In genomic region chr7:76217942-76218566, GRCh38 we compare ENCODE assay signal across 2 cellular contexts.
TF ChIP-seq lines count a peak whose summit lies in the region.

No MANE protein-coding gene starts in this region.

TF ChIP-seq in H1, 55 proteins besides CTCF, POLR2A, EP300 and RAD21 (continued from another document):
- 0 out of 2 replicates have a peak, but pooled peaks have one; percentile 18 for TF ChIP-seq E2F6 (IDR thresholded peaks at IDR 0.05)
- TF ChIP-seq RBBP5 (IDR thresholded peaks at IDR 0.05; ENCODE audit: borderline replicate concordance, low read depth, low read length), result peak; percentile 89; the same call in 1 of the 2 replicates

TF ChIP-seq in neural cell, 6 proteins besides CTCF, POLR2A, EP300 and RAD21 (continued from another document):
- no peak for TF ChIP-seq REST (IDR thresholded peaks at IDR 0.05; ENCODE audit: borderline replicate concordance)
- no peak for TF ChIP-seq MXI1 (conservative IDR thresholded peaks at IDR 0.05; ENCODE audit: poor library complexity, severe bottlenecking)
- TF ChIP-seq TAF1 (IDR thresholded peaks at IDR 0.05; ENCODE audit: low read depth), result no peak
TF ChIP-seq in neural cell: peak in this region for 0.
